ENCODE assay signal across 23 cellular contexts in the genomic region with DNA sequence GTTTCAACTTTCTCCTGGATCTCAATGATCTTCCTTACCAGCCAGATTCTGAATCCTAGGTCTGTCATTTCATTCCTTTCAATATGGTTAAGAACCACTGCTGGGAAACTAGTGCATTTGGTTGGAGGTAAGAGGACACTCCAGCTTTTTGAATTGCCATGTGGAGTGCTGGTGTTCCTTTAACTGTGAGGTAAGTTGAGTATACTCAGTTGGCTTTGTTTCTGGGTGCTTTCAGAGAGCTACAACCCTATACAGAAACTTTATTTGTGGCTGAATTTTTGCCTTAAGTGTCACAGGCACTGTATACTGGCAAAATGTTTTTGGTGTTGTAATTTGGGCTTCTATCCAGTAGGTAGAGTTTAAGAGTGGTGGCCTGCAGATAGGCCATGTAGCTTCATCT.
"Had no signal": no experiment of that assay in that cellular context is flagged by ENCODE, and none has a peak within 500 bp of the region (broad histone marks: within the 10 kb centered on the region; RNA-seq: fewer than 3 reads in every experiment).

No MANE protein-coding gene starts in this region.

- H3K27ac ChIP-seq: dorsolateral prefrontal cortex, heart left ventricle, parathyroid adenoma, prostate gland, right lobe of liver, spleen, tibial artery, upper lobe of left lung, uterus had no signal

- H3K36me3 ChIP-seq: prostate gland, right lobe of liver had no signal

- H3K4me1 ChIP-seq: heart left ventricle, parathyroid adenoma, prostate gland, right lobe of liver, spleen, tibial artery, upper lobe of left lung, uterus had no signal

- H3K27me3 Mint-ChIP-seq: naive B cell; stimulated activated memory B cell treated with anti-CD40 and anti-IgM and Interleukin-4, amounts not matched to agents 10 μg/mL and 1 μg/mL and 100 μg/mL, for 72 hours; stimulated activated naive CD8-positive, alpha-beta T cell treated with anti-CD3 and anti-CD28 coated beads, Interleukin-15, Interleukin-2, amounts not matched to agents 100 ng/mL and 50 ng/mL, for 24 hours had no signal

- H3K27me3 ChIP-seq: dorsolateral prefrontal cortex, heart left ventricle, right lobe of liver, spleen, tibial artery, upper lobe of left lung, uterus had no signal

- H3K4me3 ChIP-seq: dorsolateral prefrontal cortex, heart left ventricle, prostate gland, right lobe of liver, spleen, tibial artery, upper lobe of left lung, uterus had no signal

- H2AFZ ChIP-seq: parathyroid adenoma had no signal

- H3K4me1 Mint-ChIP-seq: naive B cell; nephron; stimulated activated memory B cell treated with anti-CD40 and anti-IgM and Interleukin-4, amounts not matched to agents 10 μg/mL and 1 μg/mL and 100 μg/mL, for 72 hours had no signal

- H3K9me3 ChIP-seq: prostate gland, right lobe of liver, uterus had no signal

- H3K79me2 ChIP-seq: parathyroid adenoma had no signal

- H3K9ac ChIP-seq: parathyroid adenoma had no signal

- H3K27ac Mint-ChIP-seq: naive B cell; nephron; stimulated activated memory B cell treated with anti-CD40 and anti-IgM and Interleukin-4, amounts not matched to agents 10 μg/mL and 1 μg/mL and 100 μg/mL, for 72 hours; stimulated activated naive CD8-positive, alpha-beta T cell treated with anti-CD3 and anti-CD28 coated beads, Interleukin-15, Interleukin-2, amounts not matched to agents 100 ng/mL and 50 ng/mL, for 24 hours had no signal

- H3K4me3 Mint-ChIP-seq: naive B cell; nephron; stimulated activated memory B cell treated with anti-CD40 and anti-IgM and Interleukin-4, amounts not matched to agents 10 μg/mL and 1 μg/mL and 100 μg/mL, for 72 hours; stimulated activated naive CD8-positive, alpha-beta T cell treated with anti-CD3 and anti-CD28 coated beads, Interleukin-15, Interleukin-2, amounts not matched to agents 100 ng/mL and 50 ng/mL, for 24 hours had no signal

- ATAC-seq: heart left ventricle; left colon; right lobe of liver; stimulated activated memory B cell treated with anti-CD40 and anti-IgM and Interleukin-4, amounts not matched to agents 10 μg/mL and 1 μg/mL and 100 μg/mL, for 72 hours had no signal

- DNase-seq: cortex of kidney; dorsolateral prefrontal cortex; effector CD8-positive, alpha-beta T cell; heart left ventricle; hippocampal formation; left colon; mesendoderm; naive B cell; occipital lobe; retina; right lobe of liver; spleen; stimulated activated CD4-positive, alpha-beta T cell treated with anti-CD3 and anti-CD28 coated beads, Interleukin-15, amount 100 ng/mL, for 24 hours; stimulated activated CD4-positive, alpha-beta T cell treated with anti-CD3 and anti-CD28 coated beads, Interleukin-1b, Interleukin-23, amount 100 ng/mL, for 48 hours; stimulated activated CD4-positive, alpha-beta T cell treated with anti-CD3 and anti-CD28 coated beads, Interleukin-4, amount 100 ng/mL, for 24 hours; tibial artery; upper lobe of left lung; uterus had no signal
